Comparison of ENCODE assay signal across 35 cellular contexts in genomic region chr2:120501591-120501990, GRCh38.
"Had no signal": no experiment of that assay in that cellular context is flagged by ENCODE, and none has a peak within 500 bp of the region (broad histone marks: within the 10 kb centered on the region; RNA-seq: fewer than 3 reads in every experiment).

No MANE protein-coding gene starts in this region.

- FAIRE-seq: astrocyte, TTC549 had no signal

- H3K36me3 Mint-ChIP-seq: activated CD4-positive, alpha-beta memory T cell treated with anti-CD3 and anti-CD28 coated beads for 36 hours; activated naive CD4-positive, alpha-beta T cell treated with anti-CD3 and anti-CD28 coated beads, Interleukin-2, amount 50 U/mL, for 72 hours; activated naive CD8-positive, alpha-beta T cell treated with anti-CD3 and anti-CD28 coated beads for 36 hours; T-cell had no signal

- H3K27ac Mint-ChIP-seq: activated B cell treated with CpG ODN at 0.5 μM for 24 hours; activated CD4-positive, alpha-beta memory T cell treated with anti-CD3 and anti-CD28 coated beads for 36 hours; activated CD4-positive, alpha-beta T cell treated with anti-CD3 and anti-CD28 coated beads, Interleukin-2, amount 10 ng/mL, durations not matched to agents 24 days and 14 days; activated CD8-positive, alpha-beta T cell treated with anti-CD3 and anti-CD28 coated beads for 36 hours; activated naive CD4-positive, alpha-beta T cell treated with anti-CD3 and anti-CD28 coated beads for 36 hours; activated naive CD4-positive, alpha-beta T cell treated with anti-CD3 and anti-CD28 coated beads, Interleukin-2, amount 50 U/mL, for 72 hours; activated naive CD8-positive, alpha-beta T cell treated with anti-CD3 and anti-CD28 coated beads for 36 hours; activated T-cell treated with anti-CD3 and anti-CD28 coated beads, Interleukin-2, amount 50 U/mL, for 72 hours; activated T-helper 1 cell treated with anti-CD3 and anti-CD28 coated beads, Interleukin-12 subunit alpha, Interleukin-12 subunit beta, Interleukin-2, Interleukin-4 antibody, amounts not matched to agents 30 ng/mL and 10 ng/mL and 1 ng/mL, durations not matched to agents 14 hours and 24 hours and 36 hours; activated T-helper 17 cell treated with anti-CD3 and anti-CD28 coated beads, Interleukin-2, amount 50 U/mL, for 72 hours; T-cell; T-helper 2 cell treated with Interferon-gamma antibody and Interleukin-4, amounts not matched to agents 5 μg/mL and 100 μg/mL, for 36 hours had no signal

- H3K27me3 ChIP-seq: adrenal gland, body of pancreas, breast epithelium had no signal

- H3K4me3 ChIP-seq: adrenal gland, body of pancreas, breast epithelium had no signal

- H3K9me3 Mint-ChIP-seq: activated B cell treated with CpG ODN at 0.5 μM for 24 hours; activated CD4-positive, alpha-beta memory T cell treated with anti-CD3 and anti-CD28 coated beads for 36 hours; activated CD4-positive, alpha-beta T cell treated with anti-CD3 and anti-CD28 coated beads, Interleukin-2, amount 10 ng/mL, durations not matched to agents 24 days and 14 days; activated CD8-positive, alpha-beta T cell treated with anti-CD3 and anti-CD28 coated beads for 36 hours; activated naive CD4-positive, alpha-beta T cell treated with anti-CD3 and anti-CD28 coated beads for 36 hours; activated naive CD4-positive, alpha-beta T cell treated with anti-CD3 and anti-CD28 coated beads, Interleukin-2, amount 50 U/mL, for 72 hours; activated naive CD8-positive, alpha-beta T cell treated with anti-CD3 and anti-CD28 coated beads for 36 hours; activated T-cell treated with anti-CD3 and anti-CD28 coated beads, Interleukin-2, amount 50 U/mL, for 4 hours; activated T-cell treated with anti-CD3 and anti-CD28 coated beads, Interleukin-2, amount 50 U/mL, for 72 hours; activated T-helper 1 cell treated with anti-CD3 and anti-CD28 coated beads, Interleukin-12 subunit alpha, Interleukin-12 subunit beta, Interleukin-2, Interleukin-4 antibody, amounts not matched to agents 30 ng/mL and 10 ng/mL and 1 ng/mL, durations not matched to agents 14 hours and 24 hours and 36 hours; activated T-helper 17 cell treated with anti-CD3 and anti-CD28 coated beads, Interleukin-2, amount 50 U/mL, for 72 hours; T-cell; T-helper 2 cell treated with Interferon-gamma antibody and Interleukin-4, amounts not matched to agents 5 μg/mL and 100 μg/mL, for 36 hours had no signal

- H3K27ac ChIP-seq: adrenal gland, body of pancreas, brain microvascular endothelial cell, breast epithelium, VCaP had no signal

- DNase-seq: activated B cell treated with CpG ODN at 0.5 μM for 24 hours; activated CD4-positive, alpha-beta memory T cell treated with anti-CD3 and anti-CD28 coated beads for 36 hours; activated CD4-positive, alpha-beta T cell treated with anti-CD3 and anti-CD28 coated beads for 4 hours; activated CD4-positive, alpha-beta T cell treated with anti-CD3 and anti-CD28 coated beads, Interleukin-2, amount 10 ng/mL, durations not matched to agents 24 days and 14 days; activated CD4-positive, alpha-beta T cell treated with anti-CD3 and anti-CD28 coated beads, Interleukin-2, amount 50 U/mL, for 1 hour; activated CD4-positive, alpha-beta T cell treated with anti-CD3 and anti-CD28 coated beads, Interleukin-2, amount 50 U/mL, for 4 hours; activated CD4-positive, CD25-positive, alpha-beta regulatory T cell treated with anti-CD3 and anti-CD28 coated beads, Interleukin-2, amount 50 U/mL, for 72 hours; activated CD8-positive, alpha-beta memory T cell treated with anti-CD3 and anti-CD28 coated beads, Interleukin-2, amount 50 U/mL, for 4 hours; activated CD8-positive, alpha-beta T cell treated with anti-CD3 and anti-CD28 coated beads for 36 hours; activated effector memory CD4-positive, alpha-beta T cell treated with anti-CD3 and anti-CD28 coated beads, Interleukin-2, amount 50 U/mL, for 16 hours; activated gamma-delta T cell treated with Interleukin-2 at 50 U/mL for 16 hours; activated naive CD4-positive, alpha-beta T cell; activated naive CD4-positive, alpha-beta T cell treated with anti-CD3 and anti-CD28 coated beads for 36 hours; activated naive CD4-positive, alpha-beta T cell treated with anti-CD3 and anti-CD28 coated beads, Interleukin-2, amount 50 U/mL, for 16 hours; activated naive CD8-positive, alpha-beta T cell treated with anti-CD3 and anti-CD28 coated beads for 36 hours; activated T-cell treated with anti-CD3 and anti-CD28 coated beads for 4 hours; activated T-cell treated with anti-CD3 and anti-CD28 coated beads, Interleukin-2, amount 50 U/mL, for 1 hour; activated T-cell treated with anti-CD3 and anti-CD28 coated beads, Interleukin-2, amount 50 U/mL, for 4 hours; activated T-cell treated with anti-CD3 and anti-CD28 coated beads, Interleukin-2, amount 50 U/mL, for 72 hours; adrenal gland; amniotic stem cell; body of pancreas; brain microvascular endothelial cell; central memory CD4-positive, alpha-beta T cell; T-cell; T-helper 2 cell; T-helper 9 cell had no signal

- H3K9me3 ChIP-seq: adrenal gland, body of pancreas, breast epithelium had no signal

- H3K36me3 ChIP-seq: adrenal gland, brain microvascular endothelial cell, breast epithelium had no signal

- ATAC-seq: activated CD8-positive, alpha-beta T cell treated with anti-CD3 and anti-CD28 coated beads for 36 hours; activated naive CD4-positive, alpha-beta T cell treated with anti-CD3 and anti-CD28 coated beads, Interleukin-2, amount 50 U/mL, for 72 hours; activated T-cell treated with anti-CD3 and anti-CD28 coated beads, Interleukin-2, amount 50 U/mL, for 4 hours; activated T-cell treated with anti-CD3 and anti-CD28 coated beads, Interleukin-2, amount 50 U/mL, for 72 hours; activated T-helper 17 cell treated with anti-CD3 and anti-CD28 coated beads, Interleukin-2, amount 50 U/mL, for 72 hours; body of pancreas; T-cell had no signal

- H3K4me3 Mint-ChIP-seq: activated B cell treated with CpG ODN at 0.5 μM for 24 hours; activated CD4-positive, alpha-beta memory T cell treated with anti-CD3 and anti-CD28 coated beads for 36 hours; activated CD4-positive, alpha-beta T cell treated with anti-CD3 and anti-CD28 coated beads, Interleukin-2, amount 10 ng/mL, durations not matched to agents 24 days and 14 days; activated CD8-positive, alpha-beta T cell treated with anti-CD3 and anti-CD28 coated beads for 36 hours; activated naive CD4-positive, alpha-beta T cell treated with anti-CD3 and anti-CD28 coated beads for 36 hours; activated naive CD8-positive, alpha-beta T cell treated with anti-CD3 and anti-CD28 coated beads for 36 hours; activated T-cell treated with anti-CD3 and anti-CD28 coated beads, Interleukin-2, amount 50 U/mL, for 4 hours; activated T-cell treated with anti-CD3 and anti-CD28 coated beads, Interleukin-2, amount 50 U/mL, for 72 hours; activated T-helper 1 cell treated with anti-CD3 and anti-CD28 coated beads, Interleukin-12 subunit alpha, Interleukin-12 subunit beta, Interleukin-2, Interleukin-4 antibody, amounts not matched to agents 30 ng/mL and 10 ng/mL and 1 ng/mL, durations not matched to agents 14 hours and 24 hours and 36 hours; activated T-helper 17 cell treated with anti-CD3 and anti-CD28 coated beads, Interleukin-2, amount 50 U/mL, for 72 hours; T-cell; T-helper 2 cell treated with Interferon-gamma antibody and Interleukin-4, amounts not matched to agents 5 μg/mL and 100 μg/mL, for 36 hours had no signal

- H3K4me1 ChIP-seq: adrenal gland, body of pancreas, breast epithelium had no signal

- H3K4me1 Mint-ChIP-seq: activated B cell treated with CpG ODN at 0.5 μM for 24 hours; activated CD4-positive, alpha-beta T cell treated with anti-CD3 and anti-CD28 coated beads, Interleukin-2, amount 10 ng/mL, durations not matched to agents 24 days and 14 days; activated naive CD8-positive, alpha-beta T cell treated with anti-CD3 and anti-CD28 coated beads for 36 hours; activated T-helper 17 cell treated with anti-CD3 and anti-CD28 coated beads, Interleukin-2, amount 50 U/mL, for 72 hours; T-cell had no signal

- H3K27me3 Mint-ChIP-seq: activated CD8-positive, alpha-beta T cell treated with anti-CD3 and anti-CD28 coated beads for 36 hours; activated naive CD8-positive, alpha-beta T cell treated with anti-CD3 and anti-CD28 coated beads for 36 hours had no signal
